Comparison of ENCODE assay signal across 6 cellular contexts in the genomic region with DNA sequence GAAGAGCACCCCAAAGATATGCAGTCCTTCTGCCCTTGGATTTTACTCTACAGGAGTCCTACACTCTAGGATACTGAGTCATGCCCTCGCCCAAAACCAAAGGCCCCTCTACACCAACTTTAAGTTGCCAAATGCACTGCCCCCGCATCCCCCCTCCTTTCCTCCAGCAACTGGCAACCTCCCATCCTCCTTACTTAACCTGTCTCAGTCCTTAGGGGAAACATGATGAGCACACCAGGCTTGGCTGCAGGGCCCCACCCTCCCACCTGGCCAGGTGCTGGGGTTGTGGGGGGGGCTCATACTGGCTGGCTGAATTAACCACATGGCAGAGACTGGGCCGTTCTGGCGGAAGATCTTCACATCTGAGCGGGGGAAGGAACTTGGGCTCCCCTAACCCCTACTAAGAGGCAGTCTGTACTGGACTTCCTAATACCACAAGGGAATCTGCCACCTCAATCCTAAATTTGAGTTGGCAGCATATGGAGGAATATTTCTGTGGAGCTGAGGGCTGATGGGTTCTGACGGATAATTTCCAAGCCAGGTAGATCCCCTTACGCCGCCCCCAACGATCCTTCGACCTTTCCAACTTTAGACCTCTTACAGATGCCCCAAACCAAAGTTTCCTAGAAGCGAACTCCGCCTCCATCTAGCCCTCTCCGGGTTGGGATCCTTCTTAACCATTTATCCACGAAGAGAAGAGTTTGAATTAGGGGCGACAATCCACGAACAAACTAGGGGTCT. TPM values are rescaled to one million over a fixed set of nuclear protein-coding genes. Genes with fewer than 3 reads are reported as not detected.
DNase-seq lines count a peak whose midpoint lies in the region; ATAC-seq, FAIRE-seq and TF ChIP-seq lines count a peak whose summit lies in the region.

No MANE protein-coding gene starts in this region.

- no peak for ATAC-seq in GM21619 (IDR thresholded peaks at IDR 0.05; ENCODE audit: unreplicated experiment)

- H3K9me3 ChIP-seq in small intestine (ENCODE audit: control insufficient read depth, low read depth), result no peaks in the 10 kb centered on the region

- FAIRE-seq in GM12891 (lab: Jason Lieb, UNC) (no peak), RCC 7860 (lab: Jason Lieb, UNC) (no peak), small intestine (lab: Jason Lieb, UNC) (no peak)

- TF ChIP-seq POLR2A in GM12891 (IDR thresholded peaks at IDR 0.05; ENCODE audit: low read depth, low read length), result no peak

- H3K4me3 ChIP-seq in epithelial cell of proximal tubule (ENCODE audit: low read depth, low read length) (peak overlapping the region; percentile 97), small intestine (ENCODE audit: low read depth in 1 of 2, low read length in 2 of 2) (peak overlapping the region; percentile 97 to 99)

- no peaks in the 10 kb centered on the region for H3K36me3 ChIP-seq in small intestine (ENCODE audit: control insufficient read depth in 2 of 2, insufficient read depth in 2 of 2, low read length in 2 of 2)

- peak overlapping the region; percentile 97 to 98 for H3K27ac ChIP-seq in small intestine (ENCODE audit: low read depth in 1 of 2, low read length in 1 of 2)

- WGBS in small intestine, 3 donors, result 0 to 1% (median 1%) methylated on average over 16 of the region's 16 CpGs

- peaks cover 12 to 19% of the 10 kb centered on the region in 2 donors for H3K4me1 ChIP-seq in small intestine (ENCODE audit: control insufficient read depth in 2 of 2, insufficient read depth in 1 of 2, low read depth in 1 of 2, low read length in 1 of 2)

- H3K27me3 ChIP-seq in small intestine (ENCODE audit: control insufficient read depth in 2 of 2, insufficient read depth in 2 of 2, low read length in 2 of 2), result no peaks in the 10 kb centered on the region

- no peak for DNase-seq in GM12891 (ENCODE audit: insufficient read length, low spot score)
- DNase-seq in RCC 7860 (ENCODE audit: low spot score), result peak; percentile 48
- DNase-seq in epithelial cell of proximal tubule (ENCODE audit: low read depth), result no peak
- DNase-seq in small intestine, result peak; percentile 63
- DNase-seq in activated CD4-positive, CD25-positive, alpha-beta regulatory T cell (lab: John Stamatoyannopoulos, UW), result no peak

- no peak for TF ChIP-seq CTCF in epithelial cell of proximal tubule (conservative IDR thresholded peaks at IDR 0.05; ENCODE audit: low read depth, low read length)

TF ChIP-seq in GM12891, 5 proteins besides CTCF, POLR2A, EP300 and RAD21:
- TF ChIP-seq PAX5 (IDR thresholded peaks at IDR 0.05; ENCODE audit: insufficient read depth, low read length, severe bottlenecking) (no peak), POLR2AphosphoS5 (IDR thresholded peaks at IDR 0.05; ENCODE audit: low read depth, low read length) (no peak), POU2F2 (IDR thresholded peaks at IDR 0.05; ENCODE audit: low read depth, low read length) (0 out of 2 replicates have a peak, but pooled peaks have one; percentile 12), TAF1 (IDR thresholded peaks at IDR 0.05; ENCODE audit: low read depth, low read length) (no peak)
TF ChIP-seq in GM12891: peak in this region for 1.

RNA-seq across cellular contexts. Expression of gene HDGF, which starts 1.1 kb away (rescaled TPM):
- polyA plus RNA-seq in GM12891 (2012; ENCODE audit: low read depth, missing spikeins), result 113 TPM
- total RNA-seq in epithelial cell of proximal tubule, result 279 and 348 TPM in 2 replicates
- polyA plus RNA-seq in small intestine, result 100 to 1,000 TPM; 273 to 308 (median 280) TPM

RNA-seq across cellular contexts. Expression of gene MRPL24, which starts 9.5 kb away (rescaled TPM):
- 116 TPM for polyA plus RNA-seq in GM12891 (2012; ENCODE audit: low read depth, missing spikeins)
- 47.7 and 65.8 TPM in 2 replicates for total RNA-seq in epithelial cell of proximal tubule
- polyA plus RNA-seq in small intestine, result 100 to 1,000 TPM in 1 of 3 donors, 10 to 100 TPM in 2; 57.7 to 102 (median 59.2) TPM

RNA-seq across cellular contexts. Expression of gene PRCC, which starts 17.0 kb away (rescaled TPM):
- polyA plus RNA-seq in GM12891 (2012; ENCODE audit: low read depth, missing spikeins), result 52.3 TPM
- 49.5 and 51.2 TPM in 2 replicates for total RNA-seq in epithelial cell of proximal tubule
- polyA plus RNA-seq in small intestine, result 10 to 100 TPM; 45.2 to 55.0 (median 50.5) TPM

RNA-seq across cellular contexts. Expression of gene ISG20L2, which starts 21.8 kb away (rescaled TPM):
- 20.5 TPM for polyA plus RNA-seq in GM12891 (2012; ENCODE audit: low read depth, missing spikeins)
- total RNA-seq in epithelial cell of proximal tubule, result 19.4 and 26.4 TPM in 2 replicates
- 10 to 100 TPM; 12.5 to 16.6 (median 13.2) TPM for polyA plus RNA-seq in small intestine

RNA-seq across cellular contexts. Expression of gene METTL25B, which starts 22.1 kb away (rescaled TPM):
- polyA plus RNA-seq in GM12891 (2012; ENCODE audit: low read depth, missing spikeins), result 17.7 TPM
- 6.9 and 19.9 TPM in 2 replicates for total RNA-seq in epithelial cell of proximal tubule
- polyA plus RNA-seq in small intestine, result 10 to 100 TPM; 27.8 to 79.8 (median 41.1) TPM

Comparison
In these comparisons a context has a peak if more than half of its experiments do, and no peak if none do; other contexts are left out.
1. DNase-seq: peak in RCC 7860 (single experiment) and small intestine (single experiment); none in GM12891 (single experiment), epithelial cell of proximal tubule (single experiment) and activated CD4-positive, CD25-positive, alpha-beta regulatory T cell (0 of 4).